Comparison of ENCODE assay signal across 11 cellular contexts in genomic region chr2:108629417-108629816, GRCh38.
DNase-seq lines count a peak whose midpoint lies in the region; ATAC-seq and TF ChIP-seq lines count a peak whose summit lies in the region.
"Had no signal": no experiment of that assay in that cellular context is flagged by ENCODE, and none has a peak within 500 bp of the region (broad histone marks: within the 10 kb centered on the region; RNA-seq: fewer than 3 reads in every experiment).

No MANE protein-coding gene starts in this region.

- H3K4me1 ChIP-seq in OCI-LY1 (ENCODE audit: insufficient read depth, low read length, severe bottlenecking) = peaks cover 97% of the 10 kb centered on the region
- peaks cover 38 to 81% (median 58%) of the 10 kb centered on the region in 4 donors for H3K4me1 ChIP-seq in stomach

- H3K36me3 Mint-ChIP-seq in activated T-cell treated with anti-CD3 and anti-CD28 coated beads, Interleukin-2, amount 50 U/mL, for 24 hours (ENCODE audit: low read depth) = peaks cover 6% of the 10 kb centered on the region

- WGBS in stomach, 5 donors = 27 to 57% (median 50%) methylated on average over 1 of the region's 1 CpG

- H3K36me3 ChIP-seq in OCI-LY1 (ENCODE audit: insufficient read depth, low read length) (peaks cover 3% of the 10 kb centered on the region; the same call in 1 of the 2 replicates), stomach (no peaks in the 10 kb centered on the region)
- H3K36me3 ChIP-seq: SJCRH30 had no signal

- H3K9me2 ChIP-seq in OCI-LY1 (ENCODE audit: low read depth, low read length) = no peaks in the 10 kb centered on the region

- TF ChIP-seq CTCF in OCI-LY1 (IDR thresholded peaks at IDR 0.05; ENCODE audit: low read length) = no peak
- no peak for TF ChIP-seq CTCF in stomach (IDR thresholded peaks at IDR 0.05)

- no peak for TF ChIP-seq EP300 in stomach (IDR thresholded peaks at IDR 0.05)

- no peaks in the 10 kb centered on the region for H3K9me3 Mint-ChIP-seq in activated T-cell treated with anti-CD3 and anti-CD28 coated beads, Interleukin-2, amount 50 U/mL, for 24 hours
- no peaks in the 10 kb centered on the region for H3K9me3 Mint-ChIP-seq in stimulated activated naive CD8-positive, alpha-beta T cell treated with anti-CD3 and anti-CD28 coated beads, Interleukin-15, amount 100 ng/mL, for 72 hours

- ATAC-seq in HG02642 (IDR thresholded peaks at IDR 0.05; ENCODE audit: poor library complexity, unreplicated experiment) = peak; percentile 74
- ATAC-seq in stimulated activated naive CD8-positive, alpha-beta T cell treated with anti-CD3 and anti-CD28 coated beads, Interleukin-15, amount 100 ng/mL, for 72 hours = peak; percentile 82

- peak overlapping the region; percentile 5; the same call in 1 of the 2 replicates for H3K9ac ChIP-seq in OCI-LY1 (ENCODE audit: low read length)

- H3K4me2 ChIP-seq in OCI-LY1 (ENCODE audit: low read length) = peak overlapping the region; percentile 43; the same call in 1 of the 2 replicates

- H2AFZ ChIP-seq in OCI-LY1 (ENCODE audit: low read length) = no peak overlapping the region

- no peaks in the 10 kb centered on the region for H4K20me1 ChIP-seq in OCI-LY1 (ENCODE audit: insufficient read depth, low read length)

- H3K27me3 Mint-ChIP-seq in activated T-cell treated with anti-CD3 and anti-CD28 coated beads, Interleukin-2, amount 50 U/mL, for 24 hours = no peaks in the 10 kb centered on the region
- H3K27me3 Mint-ChIP-seq in stimulated activated naive CD8-positive, alpha-beta T cell treated with anti-CD3 and anti-CD28 coated beads, Interleukin-15, amount 100 ng/mL, for 72 hours = no peaks in the 10 kb centered on the region

- no peaks in the 10 kb centered on the region for H3F3A ChIP-seq in OCI-LY1 (ENCODE audit: insufficient read depth, low read length)

- DNase-seq in activated T-cell treated with anti-CD3 and anti-CD28 coated beads, Interleukin-2, amount 50 U/mL, for 24 hours = no peak
- no peak for DNase-seq in activated T-cell treated with anti-CD3 and anti-CD28 coated beads, Interleukin-2, amount 50 U/mL, for 1 hour
- DNase-seq in stimulated activated naive CD8-positive, alpha-beta T cell treated with anti-CD3 and anti-CD28 coated beads, Interleukin-15, amount 100 ng/mL, for 72 hours = no peak
- DNase-seq in OCI-M1 (lab: John Stamatoyannopoulos, UW) (no peak), COLO668 (lab: John Stamatoyannopoulos, UW; ENCODE audit: unreplicated experiment) (no peak), stomach (no peak)
- DNase-seq: activated effector memory CD4-positive, alpha-beta T cell treated with Interleukin-2 at 50 U/mL for 16 hours; MM.1S; SJCRH30 had no signal

- H3K4me3 ChIP-seq in OCI-LY1 (ENCODE audit: low read depth, low read length, poor library complexity, severe bottlenecking) (no peak overlapping the region), stomach (no peak overlapping the region)
- H3K4me3 ChIP-seq: SJCRH30 had no signal

- peaks cover 82% of the 10 kb centered on the region for H3K4me1 Mint-ChIP-seq in activated T-cell treated with anti-CD3 and anti-CD28 coated beads, Interleukin-2, amount 50 U/mL, for 24 hours (ENCODE audit: low read depth)
- peaks cover 70% of the 10 kb centered on the region for H3K4me1 Mint-ChIP-seq in stimulated activated naive CD8-positive, alpha-beta T cell treated with anti-CD3 and anti-CD28 coated beads, Interleukin-15, amount 100 ng/mL, for 72 hours

- H3K27ac ChIP-seq in OCI-LY1 (ENCODE audit: low read depth, low read length, poor library complexity, severe bottlenecking) = peak overlapping the region; percentile 82
- H3K27ac ChIP-seq in stomach = no peak overlapping the region
- H3K27ac ChIP-seq: SJCRH30 had no signal

- peak overlapping the region; percentile 19 for H3K4me3 Mint-ChIP-seq in activated T-cell treated with anti-CD3 and anti-CD28 coated beads, Interleukin-2, amount 50 U/mL, for 24 hours
- H3K4me3 Mint-ChIP-seq in stimulated activated naive CD8-positive, alpha-beta T cell treated with anti-CD3 and anti-CD28 coated beads, Interleukin-15, amount 100 ng/mL, for 72 hours = peak overlapping the region; percentile 43 to 51

- no peaks in the 10 kb centered on the region for H3K27me3 ChIP-seq in OCI-LY1 (ENCODE audit: insufficient read depth, low read length)
- H3K27me3 ChIP-seq in stomach = no peaks in the 10 kb centered on the region
- H3K27me3 ChIP-seq: SJCRH30 had no signal

- peaks cover 70% of the 10 kb centered on the region for H3K79me2 ChIP-seq in OCI-LY1 (ENCODE audit: insufficient read depth, low read length)

- peak overlapping the region; percentile 83 for H3K27ac Mint-ChIP-seq in activated T-cell treated with anti-CD3 and anti-CD28 coated beads, Interleukin-2, amount 50 U/mL, for 24 hours
- peak overlapping the region; percentile 72 to 84 for H3K27ac Mint-ChIP-seq in stimulated activated naive CD8-positive, alpha-beta T cell treated with anti-CD3 and anti-CD28 coated beads, Interleukin-15, amount 100 ng/mL, for 72 hours

- H3K9me3 ChIP-seq in OCI-LY1 (ENCODE audit: low read length) (no peaks in the 10 kb centered on the region), stomach (no peaks in the 10 kb centered on the region)
- H3K9me3 ChIP-seq: SJCRH30 had no signal

- intact Hi-C loops in stomach (cut with DNase I; ENCODE audit: low total_unique reads) = no loop called here

- no peak for TF ChIP-seq POLR2A in stomach (IDR thresholded peaks at IDR 0.05)
